ENCODE assay signal across 8 cellular contexts in genomic region chr4:128809477-128810330, GRCh38. TPM values are rescaled to one million over a fixed set of nuclear protein-coding genes. Genes with fewer than 3 reads are reported as not detected.
DNase-seq lines count a peak whose midpoint lies in the region; ATAC-seq and TF ChIP-seq lines count a peak whose summit lies in the region.

JADE1 (plus strand) TSS chr4:128809700; CDS start chr4:128831759, 22,059 bp downstream.

- ATAC-seq in HG02610 (IDR thresholded peaks at IDR 0.05; ENCODE audit: unreplicated experiment) (peak; percentile 58), SK-N-SH treated with all-trans-retinoic acid at 6 μM for 48 hours (peak; percentile 78), thoracic aorta (ENCODE audit: insufficient number of reproducible peaks, low FRiP score, low read depth) (peak; percentile 65)
- ATAC-seq in activated naive CD4-positive, alpha-beta T cell treated with anti-CD3 and anti-CD28 coated beads, Interleukin-2, amount 50 U/mL, for 72 hours: peak; percentile 63 to 71

- TF ChIP-seq POLR2A in GM10847 (IDR thresholded peaks at IDR 0.05; ENCODE audit: extremely low read depth, insufficient read length): peak; percentile 53

- DNase-seq in NCI-H1092 (lab: John Stamatoyannopoulos, UW): peak; percentile 96
- DNase-seq in activated naive CD4-positive, alpha-beta T cell treated with anti-CD3 and anti-CD28 coated beads, Interleukin-2, amount 50 U/mL, for 72 hours (ENCODE audit: low spot score in 2 of 2): peak; percentile 85 to 88
- peak; percentile 96 for DNase-seq in glomerular visceral epithelial cell (ENCODE audit: extremely low spot score)
- peak; percentile 99 for DNase-seq in osteoblast (ENCODE audit: insufficient read length, low spot score, missing footprints)
- peak; percentile 86 for DNase-seq in thoracic aorta (ENCODE audit: low spot score)

- peaks cover 7% of the 10 kb centered on the region for H3K4me1 ChIP-seq in osteoblast (ENCODE audit: insufficient read depth, low read length)
- peaks cover 6 to 19% of the 10 kb centered on the region in 2 donors for H3K4me1 ChIP-seq in thoracic aorta (ENCODE audit: control insufficient read depth in 1 of 2, low read depth in 2 of 2)

- H3K27me3 ChIP-seq in osteoblast (ENCODE audit: insufficient read depth, low read length): no peaks in the 10 kb centered on the region
- H3K27me3 ChIP-seq in thoracic aorta (replicated peaks; ENCODE audit: insufficient read depth): no peaks in the 10 kb centered on the region

- peak within 1 kb of the TSS; percentile 96 to 99 for H3K27ac Mint-ChIP-seq in activated naive CD4-positive, alpha-beta T cell treated with anti-CD3 and anti-CD28 coated beads, Interleukin-2, amount 50 U/mL, for 72 hours

- H3K36me3 ChIP-seq in osteoblast (ENCODE audit: insufficient read depth, low read length): no peaks in the 10 kb centered on the region
- no peaks in the 10 kb centered on the region for H3K36me3 ChIP-seq in thoracic aorta

- H3K79me2 ChIP-seq in osteoblast (ENCODE audit: insufficient read depth, low read length): peaks cover 29% of the 10 kb centered on the region

- H3K36me3 Mint-ChIP-seq in activated naive CD4-positive, alpha-beta T cell treated with anti-CD3 and anti-CD28 coated beads, Interleukin-2, amount 50 U/mL, for 72 hours: peaks cover 20% of the 10 kb centered on the region in 2 donors

- H4K20me1 ChIP-seq in osteoblast (ENCODE audit: insufficient read depth, low read length): no peaks in the 10 kb centered on the region

- peak within 1 kb of the TSS; percentile 87 for H3K4me2 ChIP-seq in osteoblast (ENCODE audit: insufficient read depth, low read length)

- H3K4me3 ChIP-seq in osteoblast (ENCODE audit: insufficient read depth, low read length) (peak within 1 kb of the TSS; percentile 75), thoracic aorta (peak within 1 kb of the TSS; percentile 97)

- no peaks in the 10 kb centered on the region for H3K9me3 Mint-ChIP-seq in activated naive CD4-positive, alpha-beta T cell treated with anti-CD3 and anti-CD28 coated beads, Interleukin-2, amount 50 U/mL, for 72 hours

- TF ChIP-seq CTCF in osteoblast (IDR thresholded peaks at IDR 0.05; ENCODE audit: extremely low read depth, low read depth, low read length): peak; percentile 58
- TF ChIP-seq CTCF in thoracic aorta (IDR thresholded peaks at IDR 0.05): peak; percentile 42

- peak within 1 kb of the TSS; percentile 86 for H3K27ac ChIP-seq in osteoblast (ENCODE audit: low read depth, low read length)
- H3K27ac ChIP-seq in thoracic aorta: peak within 1 kb of the TSS; percentile 92 to 97

- peak within 1 kb of the TSS; percentile 90 for H2AFZ ChIP-seq in osteoblast (ENCODE audit: low read length)

- no peaks in the 10 kb centered on the region for H3K9me3 ChIP-seq in osteoblast (ENCODE audit: low read depth, low read length)
- no peaks in the 10 kb centered on the region for H3K9me3 ChIP-seq in thoracic aorta

TF ChIP-seq in SK-N-SH treated with all-trans-retinoic acid at 6 μM for 48 hours, 23 proteins besides CTCF, POLR2A, EP300 and RAD21:
- TF ChIP-seq CSRNP3 (CRISPR knock-in tag; IDR thresholded peaks at IDR 0.05) (no peak), PPARA (CRISPR knock-in tag; IDR thresholded peaks at IDR 0.05; ENCODE audit: borderline replicate concordance) (no peak), TSHZ2 (CRISPR knock-in tag; IDR thresholded peaks at IDR 0.05) (peak; percentile 78; the same call in 1 of the 2 replicates), TOX (CRISPR knock-in tag; IDR thresholded peaks at IDR 0.05; ENCODE audit: borderline replicate concordance) (no peak), CSDC2 (CRISPR knock-in tag; IDR thresholded peaks at IDR 0.05) (no peak), PATZ1 (CRISPR knock-in tag; IDR thresholded peaks at IDR 0.05; ENCODE audit: borderline replicate concordance) (peak; percentile 16; the same call in 1 of the 2 replicates), GLIS3 (CRISPR knock-in tag; IDR thresholded peaks at IDR 0.05) (no peak), ZFP30 (CRISPR knock-in tag; IDR thresholded peaks at IDR 0.05) (no peak), RARB (CRISPR knock-in tag; IDR thresholded peaks at IDR 0.05) (no peak), ZNF565 (CRISPR knock-in tag; conservative IDR thresholded peaks at IDR 0.05; ENCODE audit: low read depth) (no peak), SNAI2 (CRISPR knock-in tag; IDR thresholded peaks at IDR 0.05) (peak; percentile 19; the same call in 1 of the 2 replicates)
TF ChIP-seq in SK-N-SH treated with all-trans-retinoic acid at 6 μM for 48 hours: peak in this region for 3.

RNA-seq across cellular contexts. Expression of gene JADE1, which starts in this region (rescaled TPM):
- 10 to 100 TPM; 28.0 to 51.9 TPM for total RNA-seq in activated naive CD4-positive, alpha-beta T cell treated with anti-CD3 and anti-CD28 coated beads, Interleukin-2, amount 50 U/mL, for 72 hours
- 25.3 and 26.4 TPM in 2 replicates for total RNA-seq in osteoblast
- total RNA-seq in thoracic aorta: 10 to 100 TPM; 23.7 to 63.8 TPM

Comparison
In these comparisons a context has a peak if more than half of its experiments do, and no peak if none do; other contexts are left out.
1. Peak in every context shown above with its lines: DNase-seq, ATAC-seq, H3K4me3 ChIP-seq and H3K27ac ChIP-seq.